In genomic region chr16:23508589-23509440, GRCh38 we compare ENCODE assay signal across 6 cellular contexts. TPM values are rescaled to one million over a fixed set of nuclear protein-coding genes. Genes with fewer than 3 reads are reported as not detected.
DNase-seq lines count a peak whose midpoint lies in the region; ATAC-seq and TF ChIP-seq lines count a peak whose summit lies in the region.

No MANE protein-coding gene starts in this region.

- TF ChIP-seq POLR2A in esophagus muscularis mucosa (IDR thresholded peaks at IDR 0.05; ENCODE audit: low read depth), result no peak

- ATAC-seq in stimulated activated effector memory CD8-positive, alpha-beta T cell treated with anti-CD3 and anti-CD28 coated beads, Interleukin-12 subunit alpha, Interleukin-12 subunit beta, amount 100 ng/mL, for 72 hours, result no peak

- H3K27ac ChIP-seq in esophagus muscularis mucosa (replicated peaks in 1 of 4), result peak overlapping the region; percentile 86 to 91 (median 90)

- peak overlapping the region; percentile 95 for H3K4me3 Mint-ChIP-seq in stimulated activated effector memory CD8-positive, alpha-beta T cell treated with anti-CD3 and anti-CD28 coated beads, Interleukin-12 subunit alpha, Interleukin-12 subunit beta, amount 100 ng/mL, for 72 hours

- WGBS in esophagus muscularis mucosa, result 24% methylated on average over 23 of the region's 28 CpGs

- H3K27me3 ChIP-seq in BE2C (no peaks in the 10 kb centered on the region), esophagus muscularis mucosa (no peaks in the 10 kb centered on the region)

- no peak for TF ChIP-seq CTCF in BE2C (IDR thresholded peaks at IDR 0.05; ENCODE audit: low read depth, low read length)
- no peak for TF ChIP-seq CTCF in esophagus muscularis mucosa (IDR thresholded peaks at IDR 0.05)

- peaks cover 56% of the 10 kb centered on the region for H3K4me1 Mint-ChIP-seq in stimulated activated effector memory CD8-positive, alpha-beta T cell treated with anti-CD3 and anti-CD28 coated beads, Interleukin-12 subunit alpha, Interleukin-12 subunit beta, amount 100 ng/mL, for 72 hours

- peaks cover 10% of the 10 kb centered on the region for H3K4me1 ChIP-seq in BE2C
- peaks cover 44 to 66% (median 56%) of the 10 kb centered on the region in 4 donors for H3K4me1 ChIP-seq in esophagus muscularis mucosa

- H3K36me3 Mint-ChIP-seq in stimulated activated effector memory CD8-positive, alpha-beta T cell treated with anti-CD3 and anti-CD28 coated beads, Interleukin-12 subunit alpha, Interleukin-12 subunit beta, amount 100 ng/mL, for 72 hours, result peaks cover 45% of the 10 kb centered on the region

- peaks cover 8% of the 10 kb centered on the region; the same call in 1 of the 2 replicates for H3K36me3 ChIP-seq in BE2C
- H3K36me3 ChIP-seq in esophagus muscularis mucosa, result no peaks in the 10 kb centered on the region

- TF ChIP-seq EP300 in esophagus muscularis mucosa (IDR thresholded peaks at IDR 0.05), result no peak

- DNase-seq in BE2C (no peak), NCI-H526 treated with DMSO at 0.1 percent for 48 hours (lab: John Stamatoyannopoulos, UW) (peak; percentile 2), esophagus muscularis mucosa (ENCODE audit: extremely low spot score) (no peak), NCI-H2196 treated with DMSO at 0.1 percent for 48 hours (lab: John Stamatoyannopoulos, UW; ENCODE audit: unreplicated experiment) (no peak), SHP77 treated with DMSO at 0.1 percent for 48 hours (lab: John Stamatoyannopoulos, UW) (no peak)
- no peak for DNase-seq in stimulated activated effector memory CD8-positive, alpha-beta T cell treated with anti-CD3 and anti-CD28 coated beads, Interleukin-12 subunit alpha, Interleukin-12 subunit beta, amount 100 ng/mL, for 72 hours (ENCODE audit: low spot score in 2 of 2)

- intact Hi-C loops in esophagus muscularis mucosa (cut with DNase I), result loop anchor here (5.0 kb wide), 2 partner anchors 48 to 52 kb away; partner anchors contain the start of genes EARS2 and UBFD1

- H3K27ac Mint-ChIP-seq in stimulated activated effector memory CD8-positive, alpha-beta T cell treated with anti-CD3 and anti-CD28 coated beads, Interleukin-12 subunit alpha, Interleukin-12 subunit beta, amount 100 ng/mL, for 72 hours, result peak overlapping the region; percentile 87

- H3K4me3 ChIP-seq in BE2C (ENCODE audit: low read depth, low read length) (peak overlapping the region; percentile 97), esophagus muscularis mucosa (peak overlapping the region; percentile 86 to 99 (median 95))

- no peaks in the 10 kb centered on the region for H3K9me3 ChIP-seq in BE2C
- H3K9me3 ChIP-seq in esophagus muscularis mucosa, result no peaks in the 10 kb centered on the region

- peaks cover 4% of the 10 kb centered on the region for H3K9me3 Mint-ChIP-seq in stimulated activated effector memory CD8-positive, alpha-beta T cell treated with anti-CD3 and anti-CD28 coated beads, Interleukin-12 subunit alpha, Interleukin-12 subunit beta, amount 100 ng/mL, for 72 hours

RNA-seq across cellular contexts. Expression of gene GGA2, which starts 1.5 kb away (rescaled TPM):
- 41.1 TPM for polyA plus RNA-seq in BE2C (2012; ENCODE audit: insufficient read depth, insufficient read length, low read depth)
- 10 to 100 TPM; 20.3 to 37.3 (median 23.0) TPM for total RNA-seq in esophagus muscularis mucosa

RNA-seq across cellular contexts. Expression of gene EARS2, which starts 48.3 kb away (rescaled TPM):
- polyA plus RNA-seq in BE2C (2012; ENCODE audit: insufficient read depth, insufficient read length, low read depth), result 36.7 TPM
- 10 to 100 TPM; 14.2 to 24.4 (median 18.2) TPM for total RNA-seq in esophagus muscularis mucosa

RNA-seq across cellular contexts. Expression of gene UBFD1, which starts 48.7 kb away (rescaled TPM):
- 76.7 TPM for polyA plus RNA-seq in BE2C (2012; ENCODE audit: insufficient read depth, insufficient read length, low read depth)
- total RNA-seq in esophagus muscularis mucosa, result 10 to 100 TPM; 39.1 to 86.8 (median 65.5) TPM

RNA-seq across cellular contexts. Expression of gene COG7, which starts 55.8 kb away (rescaled TPM):
- polyA plus RNA-seq in BE2C (2012; ENCODE audit: insufficient read depth, insufficient read length, low read depth), result 18.2 TPM
- 10 to 100 TPM; 11.9 to 23.7 (median 15.1) TPM for total RNA-seq in esophagus muscularis mucosa
